Comparison of ENCODE assay signal across 8 cellular contexts in genomic region chr2:9333591-9334171, GRCh38.
DNase-seq lines count a peak whose midpoint lies in the region; ATAC-seq and TF ChIP-seq lines count a peak whose summit lies in the region.

No MANE protein-coding gene starts in this region.

- no peaks in the 10 kb centered on the region for H3K9me3 ChIP-seq in IMR-90 (ENCODE audit: control insufficient read depth, insufficient read depth, low read length)

- H2BK15ac ChIP-seq in IMR-90 (ENCODE audit: low read depth, low read length), result no peak overlapping the region

- TF ChIP-seq CTCF in IMR-90 (conservative IDR thresholded peaks at IDR 0.05; ENCODE audit: low read depth, low read length), result peak; percentile 85

- no peak overlapping the region for H3K27ac ChIP-seq in IMR-90 (ENCODE audit: insufficient read depth, low read length)

- H3K23ac ChIP-seq in IMR-90 (ENCODE audit: low read depth, low read length), result no peak overlapping the region

- H4K5ac ChIP-seq in IMR-90 (ENCODE audit: low read depth, low read length), result no peak overlapping the region

- peak; percentile 43 for DNase-seq in DMS153 treated with DMSO at 0.1 percent for 48 hours (lab: John Stamatoyannopoulos, UW; ENCODE audit: unreplicated experiment)
- peak; percentile 91 for DNase-seq in IMR-90
- DNase-seq in RPMI8226, result peak; percentile 62
- DNase-seq in epidermal melanocyte (ENCODE audit: insufficient read length, low spot score), result peak; percentile 30
- DNase-seq in midbrain (lab: John Stamatoyannopoulos, UW), result peak; percentile 52
- DNase-seq in cerebellar nuclear complex (lab: John Stamatoyannopoulos, UW), result no peak

- in situ Hi-C loops in IMR-90 (cut with MboI; ENCODE audit: low sequenced_read_pairs), result loop anchor here (10.0 to 25.0 kb wide), 3 partner anchors 129 to 471 kb away; partner anchors contain the start of gene ASAP2

- H4K91ac ChIP-seq in IMR-90 (ENCODE audit: insufficient read depth, low read depth, low read length), result no peak overlapping the region

- H2AK9ac ChIP-seq in IMR-90 (replicated peaks; ENCODE audit: low read depth, low read length, poor library complexity), result peak overlapping the region; percentile 42

- peak overlapping the region; percentile 21; the same call in 1 of the 2 replicates for H2BK120ac ChIP-seq in IMR-90 (ENCODE audit: low read depth, low read length)

- H3K18ac ChIP-seq in IMR-90 (ENCODE audit: low read depth, low read length), result no peak overlapping the region

- H3K9ac ChIP-seq in IMR-90 (ENCODE audit: low read depth, low read length), result no peak overlapping the region

- dilution Hi-C loops in IMR-90 (cut with HindIII; ENCODE audit: low sequenced_read_pairs, unreplicated experiment), result no loop called here

- TF ChIP-seq RAD21 in IMR-90 (IDR thresholded peaks at IDR 0.05; ENCODE audit: low read length), result peak; percentile 89

- H3K4ac ChIP-seq in IMR-90 (ENCODE audit: low read depth, low read length), result peak overlapping the region; percentile 47; the same call in 1 of the 2 replicates

- intact Hi-C loops in IMR-90 (cut with micrococcal nuclease), result loop anchor here (1.0 kb wide), 2 partner anchors 127 to 191 kb away; partner anchors contain the start of gene ASAP2

- H3K36me3 ChIP-seq in IMR-90 (ENCODE audit: control insufficient read depth, insufficient read depth, low read length), result peaks cover 22% of the 10 kb centered on the region

- no peak for TF ChIP-seq POLR2A in IMR-90 (IDR thresholded peaks at IDR 0.05; ENCODE audit: low read depth, low read length)

- H3K9me1 ChIP-seq in IMR-90 (ENCODE audit: insufficient read depth, low read length), result peaks cover 27% of the 10 kb centered on the region

- no TSS peak for BruUV-seq in IMR-90 (replicated peaks; lab: Mats Ljungman, UMichigan)

- peak overlapping the region; percentile 48 for H2BK5ac ChIP-seq in IMR-90 (ENCODE audit: low read depth, low read length, poor library complexity, severe bottlenecking)

- H2AK5ac ChIP-seq in IMR-90 (ENCODE audit: low read depth, low read length), result no peak overlapping the region; the same call in 1 of the 2 replicates

- peak; percentile 72 for ATAC-seq in IMR-90 (ENCODE audit: low read depth)
- ATAC-seq in GM21381 (IDR thresholded peaks at IDR 0.05; ENCODE audit: unreplicated experiment), result no peak
- ATAC-seq in HG03520 (IDR thresholded peaks at IDR 0.05; ENCODE audit: unreplicated experiment), result no peak

- H2AFZ ChIP-seq in IMR-90 (replicated peaks; ENCODE audit: low read length, poor library complexity), result no peak overlapping the region

- POLR2A ChIA-PET in IMR-90 (lab: Charles Lee; ENCODE audit: unreplicated experiment), result no interaction called here

- H3K4me1 ChIP-seq in IMR-90 (ENCODE audit: control insufficient read depth, insufficient read depth, low read length), result peaks cover 10% of the 10 kb centered on the region

- H3K27me3 ChIP-seq in IMR-90 (ENCODE audit: control insufficient read depth, insufficient read depth, low read length), result no peaks in the 10 kb centered on the region

- H3K4me2 ChIP-seq in IMR-90 (ENCODE audit: low read depth, low read length), result no peak overlapping the region

- H3K14ac ChIP-seq in IMR-90 (replicated peaks; ENCODE audit: low read depth, low read length), result 0 out of 2 replicates have a peak overlapping the region, but pooled peaks have one; percentile 9

- no peak overlapping the region for H2BK20ac ChIP-seq in IMR-90 (ENCODE audit: low read depth, low read length)

- no peak overlapping the region for H3K4me3 ChIP-seq in IMR-90 (ENCODE audit: insufficient read depth, low read depth, low read length)

- H4K20me1 ChIP-seq in IMR-90 (ENCODE audit: insufficient read depth, low read length), result peaks cover 21% of the 10 kb centered on the region

- 68% methylated on average over 3 of the region's 7 CpGs; no CpG with 5 or more reads in 1 of the 2 experiments for WGBS in IMR-90 (ENCODE audit: extremely low coverage in 2 of 2, insufficient read length in 1 of 2), 2 experiments

- H4K8ac ChIP-seq in IMR-90 (ENCODE audit: low read depth in 2 of 2, low read length in 2 of 2), result peak overlapping the region in 1 of 2 experiments; percentile 60; a peak in 1 of 4 replicates

- H3K56ac ChIP-seq in IMR-90 (ENCODE audit: extremely low read depth, insufficient read depth, low read length), result no peak overlapping the region

- CTCF ChIA-PET in IMR-90 (lab: Yijun Ruan, JAX), result interaction anchor here (0.6 to 2.5 kb wide), 8 partner anchors 38 to 518 kb away, joined by 3 to 12 read pairs (median 4); no protein-coding TSS in a partner anchor

- H3K79me1 ChIP-seq in IMR-90 (ENCODE audit: low read depth in 1 of 2, low read length in 2 of 2), result peaks cover 38 to 76% of the 10 kb centered on the region in 2 experiments

TF ChIP-seq in IMR-90, 13 proteins besides CTCF, POLR2A, EP300 and RAD21:
- no peak for TF ChIP-seq ELK1 (IDR thresholded peaks at IDR 0.05; ENCODE audit: borderline replicate concordance, low read depth, low read length)
- TF ChIP-seq CEBPB (IDR thresholded peaks at IDR 0.05; ENCODE audit: low read depth, low read length), result no peak
- TF ChIP-seq MAZ (IDR thresholded peaks at IDR 0.05; ENCODE audit: borderline replicate concordance, low read depth, low read length), result no peak; the same call in 1 of the 2 replicates
- TF ChIP-seq MAFK (IDR thresholded peaks at IDR 0.05; ENCODE audit: low read depth, low read length), result no peak
- TF ChIP-seq RFX5 (IDR thresholded peaks at IDR 0.05; ENCODE audit: low read depth, low read length), result no peak
- TF ChIP-seq BHLHE40 (IDR thresholded peaks at IDR 0.05; ENCODE audit: low read depth, low read length), result no peak
- peak; percentile 86 for TF ChIP-seq SMC3 (IDR thresholded peaks at IDR 0.05; ENCODE audit: low read depth, low read length)
- TF ChIP-seq RCOR1 (IDR thresholded peaks at IDR 0.05; ENCODE audit: insufficient replicate concordance, low read length), result no peak

Comparison
In these comparisons a context has a peak if more than half of its experiments do, and no peak if none do; other contexts are left out.
1. DNase-seq: peak in DMS153 treated with DMSO at 0.1 percent for 48 hours (single experiment), IMR-90 (single experiment), RPMI8226 (single experiment), epidermal melanocyte (single experiment) and midbrain (single experiment); none in cerebellar nuclear complex (0 of 2).